12 cellular contexts compared by ENCODE assay signal in the genomic region with DNA sequence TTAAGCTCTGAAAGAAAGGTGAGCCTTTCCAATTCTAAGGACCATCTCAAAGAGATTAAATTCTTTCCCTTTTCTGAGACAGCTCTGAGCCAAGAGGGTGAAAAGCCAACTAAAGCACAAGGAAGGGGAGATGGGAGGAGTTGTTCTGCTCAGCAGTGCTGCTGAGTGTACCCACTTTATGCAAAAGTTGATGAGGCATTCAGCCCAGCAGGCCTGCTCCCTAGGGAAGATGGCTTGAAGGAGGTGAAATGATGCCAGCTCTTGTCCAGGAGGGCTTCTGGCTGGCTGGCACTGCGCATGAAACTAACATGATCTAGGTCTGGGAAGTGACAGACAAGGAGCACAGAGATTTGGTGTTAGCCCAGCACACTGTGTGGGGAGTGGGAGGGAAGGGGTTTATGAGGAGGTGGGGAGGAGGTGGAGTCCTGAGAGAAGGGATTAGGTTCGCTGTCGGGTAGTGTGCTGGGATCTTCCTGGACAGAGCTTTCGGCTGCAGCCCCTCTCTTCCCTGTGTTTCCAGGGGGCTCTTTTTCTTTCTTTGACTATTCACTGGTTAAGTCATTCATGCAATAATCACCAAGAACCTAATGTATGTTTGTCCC.
DNase-seq lines count a peak whose midpoint lies in the region; ATAC-seq and TF ChIP-seq lines count a peak whose summit lies in the region.
"Had no signal": no experiment of that assay in that cellular context is flagged by ENCODE, and none has a peak within 500 bp of the region (broad histone marks: within the 10 kb centered on the region; RNA-seq: fewer than 3 reads in every experiment).

No MANE protein-coding gene starts in this region.

- H2AFZ ChIP-seq in GM23338: no peak overlapping the region
- H2AFZ ChIP-seq: PC-9 had no signal

- H3K36me3 Mint-ChIP-seq in GM23338 (ENCODE audit: low read depth): no peaks in the 10 kb centered on the region

- no peaks in the 10 kb centered on the region for H4K20me1 ChIP-seq in GM23338 (replicated peaks; ENCODE audit: insufficient read depth)

- no peaks in the 10 kb centered on the region for H3K9me3 ChIP-seq in subcutaneous abdominal adipose tissue (ENCODE audit: control insufficient read depth in 5 of 5, low read length in 5 of 5)

- H3K4me1 ChIP-seq in GM23338 (ENCODE audit: insufficient read depth): peaks cover 18% of the 10 kb centered on the region
- peaks cover 10 to 48% (median 42%) of the 10 kb centered on the region in 5 donors for H3K4me1 ChIP-seq in subcutaneous abdominal adipose tissue (ENCODE audit: control insufficient read depth in 5 of 5, insufficient read depth in 5 of 5, low read length in 5 of 5)

- no peak overlapping the region for H3K4me2 ChIP-seq in GM23338
- H3K4me2 ChIP-seq: PC-9 had no signal

- H3K9ac ChIP-seq in subcutaneous abdominal adipose tissue (ENCODE audit: low read length in 5 of 5): no peak overlapping the region

- no peaks in the 10 kb centered on the region; the same call in 1 of the 2 replicates for H3K9me2 ChIP-seq in GM23338 (ENCODE audit: insufficient read depth)

- H3K27me3 ChIP-seq in GM23338 (ENCODE audit: insufficient read depth) (no peaks in the 10 kb centered on the region), subcutaneous abdominal adipose tissue (ENCODE audit: control insufficient read depth in 5 of 5, insufficient read depth in 4 of 5, low read length in 5 of 5) (no peaks in the 10 kb centered on the region)

- no peak overlapping the region for H3K4me3 ChIP-seq in GM23338
- no peak overlapping the region for H3K4me3 ChIP-seq in subcutaneous abdominal adipose tissue (ENCODE audit: low read depth in 1 of 5, low read length in 5 of 5)
- H3K4me3 ChIP-seq: PC-9 had no signal

- H3K9me3 Mint-ChIP-seq in GM23338: no peaks in the 10 kb centered on the region
- H3K9me3 Mint-ChIP-seq: CD4-positive, alpha-beta T cell had no signal

- ATAC-seq in GM23338 (peak; percentile 34), GM21528 (IDR thresholded peaks at IDR 0.05; ENCODE audit: low FRiP score, unreplicated experiment) (no peak)

- 0 out of 2 replicates have a peak overlapping the region, but pooled peaks have one; percentile 18 for H3K27ac Mint-ChIP-seq in GM23338
- H3K27ac Mint-ChIP-seq: CD4-positive, alpha-beta T cell had no signal

- H3F3A ChIP-seq in GM23338 (replicated peaks; ENCODE audit: low read depth): no peaks in the 10 kb centered on the region

- H3K27ac ChIP-seq in GM23338 (ENCODE audit: low read depth): no peak overlapping the region
- H3K27ac ChIP-seq in VCaP: peak overlapping the region; percentile 98
- H3K27ac ChIP-seq in subcutaneous abdominal adipose tissue (ENCODE audit: low read depth, low read length): peak overlapping the region; percentile 84
- H3K27ac ChIP-seq: PC-9 had no signal

- DNase-seq in GM23338 (ENCODE audit: low spot score) (no peak), left kidney (ENCODE audit: low read depth, low spot score) (peak; percentile 56), NCI-H1092 treated with DMSO at 0.1 percent for 48 hours (lab: John Stamatoyannopoulos, UW) (no peak)
- no peak for DNase-seq in stimulated activated CD4-positive, alpha-beta T cell treated with anti-CD3 and anti-CD28 coated beads, Interleukin-15, amount 100 ng/mL, for 24 hours
- DNase-seq: CD4-positive, alpha-beta T cell; GF-D8; stimulated activated CD4-positive, alpha-beta T cell treated with anti-CD3 and anti-CD28 coated beads, Interleukin-12 subunit alpha, Interleukin-12 subunit beta, amount 100 ng/mL, for 4 hours; SW 1271 had no signal

- H3K4me3 Mint-ChIP-seq in GM23338: no peak overlapping the region
- H3K4me3 Mint-ChIP-seq: CD4-positive, alpha-beta T cell had no signal

- H3K36me3 ChIP-seq in GM23338 (ENCODE audit: insufficient read depth) (no peaks in the 10 kb centered on the region), subcutaneous abdominal adipose tissue (ENCODE audit: control insufficient read depth in 5 of 5, insufficient read depth in 5 of 5, low read length in 5 of 5) (peaks cover 0 to 3% (median 0%) of the 10 kb centered on the region in 5 donors)

- no peak for TF ChIP-seq CTCF in GM23338 (conservative IDR thresholded peaks at IDR 0.05; ENCODE audit: low read depth in 2 of 2)
- no peak for TF ChIP-seq CTCF in VCaP (conservative IDR thresholded peaks at IDR 0.05)

- peaks cover 30% of the 10 kb centered on the region for H3K4me1 Mint-ChIP-seq in GM23338

- H3K27me3 Mint-ChIP-seq in GM23338 (ENCODE audit: insufficient read depth, low read depth, poor library complexity): peaks cover 3% of the 10 kb centered on the region

- no peaks in the 10 kb centered on the region for H3K79me2 ChIP-seq in GM23338 (replicated peaks; ENCODE audit: insufficient read depth)

TF ChIP-seq in GM23338, 12 proteins besides CTCF, POLR2A, EP300 and RAD21:
- TF ChIP-seq NANOG (IDR thresholded peaks at IDR 0.05; ENCODE audit: borderline replicate concordance): no peak
TF ChIP-seq in GM23338: peak in this region for 0.
